Comparison of ENCODE assay signal across 8 cellular contexts in the genomic region with DNA sequence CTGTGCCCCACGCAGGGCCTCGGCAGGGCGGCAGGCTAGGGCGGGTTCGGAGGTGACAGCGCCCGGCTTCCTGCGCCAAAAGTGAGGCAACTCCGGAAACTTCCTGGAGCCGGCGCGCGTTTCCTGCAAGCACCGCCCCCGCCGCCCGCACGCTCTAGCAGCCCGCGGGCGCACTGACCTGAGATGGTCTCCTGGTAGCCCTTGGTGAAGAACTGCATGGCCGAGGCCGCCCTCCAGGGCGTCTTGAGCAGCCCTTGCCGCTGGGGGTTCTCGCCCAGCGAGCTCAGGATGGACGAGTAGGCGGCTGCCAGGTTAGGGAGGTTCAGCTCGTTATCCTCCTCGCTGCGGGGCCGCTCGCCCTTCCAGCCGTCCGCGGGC. TPM values are rescaled to one million over a fixed set of nuclear protein-coding genes. Genes with fewer than 3 reads are reported as not detected.
DNase-seq lines count a peak whose midpoint lies in the region; ATAC-seq and TF ChIP-seq lines count a peak whose summit lies in the region.

No MANE protein-coding gene starts in this region.

- H3K27ac ChIP-seq in PC-3 (ENCODE audit: low read length): peak overlapping the region; percentile 41
- H3K27ac ChIP-seq in neutrophil: peak overlapping the region; percentile 80
- peak overlapping the region; percentile 86 for H3K27ac ChIP-seq in thymus (ENCODE audit: low read depth)

- H3K79me2 ChIP-seq in PC-3 (ENCODE audit: low read length): peaks cover 27% of the 10 kb centered on the region

- H3K27me3 Mint-ChIP-seq in activated T-helper 1 cell treated with anti-CD3 and anti-CD28 coated beads, Interleukin-12 subunit alpha, Interleukin-12 subunit beta, Interleukin-2, Interleukin-4 antibody, amounts not matched to agents 30 ng/mL and 10 ng/mL and 1 ng/mL, durations not matched to agents 14 hours and 24 hours and 36 hours (ENCODE audit: insufficient read depth): no peaks in the 10 kb centered on the region

- ATAC-seq in GM19452 (IDR thresholded peaks at IDR 0.05; ENCODE audit: unreplicated experiment) (peak; percentile 56), HG03520 (IDR thresholded peaks at IDR 0.05; ENCODE audit: unreplicated experiment) (peak; percentile 56), PC-3 (peak; percentile 69)

- H3K4me1 ChIP-seq in PC-3 (ENCODE audit: insufficient read depth, low read length) (peaks cover 9% of the 10 kb centered on the region), neutrophil (ENCODE audit: control insufficient read depth in 1 of 2, insufficient read depth in 1 of 2, low read depth in 1 of 2, low read length in 1 of 2) (peaks cover 20 to 25% of the 10 kb centered on the region in 2 experiments), thymus (ENCODE audit: control insufficient read depth, insufficient read depth, low read length) (peaks cover 9% of the 10 kb centered on the region)

- H3K36me3 ChIP-seq in PC-3 (ENCODE audit: low read depth, low read length): no peaks in the 10 kb centered on the region
- H3K36me3 ChIP-seq in neutrophil: no peaks in the 10 kb centered on the region
- peaks cover 3% of the 10 kb centered on the region for H3K36me3 ChIP-seq in thymus (ENCODE audit: control insufficient read depth, insufficient read depth)

- DNase-seq in COR-L47 (lab: John Stamatoyannopoulos, UW) (peak; percentile 62), PC-3 (peak; percentile 85), fibroblast of the aortic adventitia (ENCODE audit: low read depth) (peak; percentile 56)
- peak; percentile 77 for DNase-seq in activated T-helper 1 cell treated with anti-CD3 and anti-CD28 coated beads, Interleukin-12 subunit alpha, Interleukin-12 subunit beta, Interleukin-2, Interleukin-4 antibody, amounts not matched to agents 30 ng/mL and 10 ng/mL and 1 ng/mL, durations not matched to agents 14 hours and 24 hours and 36 hours (ENCODE audit: low spot score)

- peak overlapping the region; percentile 84 for H3K27ac Mint-ChIP-seq in activated T-helper 1 cell treated with anti-CD3 and anti-CD28 coated beads, Interleukin-12 subunit alpha, Interleukin-12 subunit beta, Interleukin-2, Interleukin-4 antibody, amounts not matched to agents 30 ng/mL and 10 ng/mL and 1 ng/mL, durations not matched to agents 14 hours and 24 hours and 36 hours

- peak overlapping the region; percentile 82 for H3K4me2 ChIP-seq in PC-3 (ENCODE audit: low read length)

- H3K9me3 Mint-ChIP-seq in activated T-helper 1 cell treated with anti-CD3 and anti-CD28 coated beads, Interleukin-12 subunit alpha, Interleukin-12 subunit beta, Interleukin-2, Interleukin-4 antibody, amounts not matched to agents 30 ng/mL and 10 ng/mL and 1 ng/mL, durations not matched to agents 14 hours and 24 hours and 36 hours: peaks cover 3% of the 10 kb centered on the region

- H3K36me3 Mint-ChIP-seq in activated T-helper 1 cell treated with anti-CD3 and anti-CD28 coated beads, Interleukin-12 subunit alpha, Interleukin-12 subunit beta, Interleukin-2, Interleukin-4 antibody, amounts not matched to agents 30 ng/mL and 10 ng/mL and 1 ng/mL, durations not matched to agents 14 hours and 24 hours and 36 hours (ENCODE audit: low read depth): peaks cover 14% of the 10 kb centered on the region

- peak overlapping the region; percentile 60 for H3K9ac ChIP-seq in PC-3 (ENCODE audit: low read length)

- CTCF ChIA-PET in PC-3 (lab: Charles Lee): interaction anchor here (0.6 to 1.6 kb wide), 2 partner anchors 170 to 393 kb away, joined by 4 read pairs; a partner anchor contains a TSS

- BruUV-seq in PC-3 (replicated peaks; lab: Mats Ljungman, UMichigan): no TSS peak

- WGBS in thymus: under 1% methylated on average over 37 of the region's 37 CpGs

- H4K20me1 ChIP-seq in PC-3 (ENCODE audit: low read length): no peaks in the 10 kb centered on the region

- peaks cover 43% of the 10 kb centered on the region for H3K4me1 Mint-ChIP-seq in activated T-helper 1 cell treated with anti-CD3 and anti-CD28 coated beads, Interleukin-12 subunit alpha, Interleukin-12 subunit beta, Interleukin-2, Interleukin-4 antibody, amounts not matched to agents 30 ng/mL and 10 ng/mL and 1 ng/mL, durations not matched to agents 14 hours and 24 hours and 36 hours (ENCODE audit: low read depth)

- no peaks in the 10 kb centered on the region for H3K27me3 ChIP-seq in PC-3 (ENCODE audit: low read length)
- peaks cover 6% of the 10 kb centered on the region for H3K27me3 ChIP-seq in neutrophil
- no peaks in the 10 kb centered on the region for H3K27me3 ChIP-seq in thymus (ENCODE audit: control insufficient read depth, insufficient read depth)

- H3K9me3 ChIP-seq in PC-3 (ENCODE audit: low read length): no peaks in the 10 kb centered on the region
- H3K9me3 ChIP-seq in neutrophil: no peaks in the 10 kb centered on the region
- no peaks in the 10 kb centered on the region for H3K9me3 ChIP-seq in thymus (ENCODE audit: control insufficient read depth)

- peak overlapping the region; percentile 86 for H3K4me3 ChIP-seq in PC-3 (ENCODE audit: low read length)
- peak overlapping the region; percentile 84 for H3K4me3 ChIP-seq in fibroblast of the aortic adventitia (ENCODE audit: low read depth, low read length)
- peak overlapping the region; percentile 87 to 93 for H3K4me3 ChIP-seq in neutrophil (ENCODE audit: low read depth in 1 of 2, low read length in 1 of 2)
- peak overlapping the region; percentile 92 for H3K4me3 ChIP-seq in thymus (ENCODE audit: low read length)

- H3K4me3 Mint-ChIP-seq in activated T-helper 1 cell treated with anti-CD3 and anti-CD28 coated beads, Interleukin-12 subunit alpha, Interleukin-12 subunit beta, Interleukin-2, Interleukin-4 antibody, amounts not matched to agents 30 ng/mL and 10 ng/mL and 1 ng/mL, durations not matched to agents 14 hours and 24 hours and 36 hours: peak overlapping the region; percentile 89

- peak overlapping the region; percentile 90 for H2AFZ ChIP-seq in PC-3 (ENCODE audit: low read length)

- H3K9me2 ChIP-seq in PC-3 (replicated peaks; ENCODE audit: low read length): no peaks in the 10 kb centered on the region

- POLR2A ChIA-PET in PC-3 (lab: Charles Lee; ENCODE audit: unreplicated experiment): interaction anchor here (0.6 to 0.7 kb wide), 3 partner anchors 82 to 373 kb away, joined by 3 to 5 read pairs (median 4); no protein-coding TSS in a partner anchor

- no peak for TF ChIP-seq CTCF in PC-3 (conservative IDR thresholded peaks at IDR 0.05; ENCODE audit: low read depth, low read length)
- TF ChIP-seq CTCF in fibroblast of the aortic adventitia (IDR thresholded peaks at IDR 0.05; ENCODE audit: insufficient read depth, low read length): no peak
- TF ChIP-seq CTCF in neutrophil (IDR thresholded peaks at IDR 0.05): peak; percentile 16

- intact Hi-C loops in PC-3 (cut with micrococcal nuclease): loop anchor here (1.0 to 2.0 kb wide), 2 partner anchors 149 to 337 kb away; a partner anchor contains a TSS
- intact Hi-C loops in activated T-helper 1 cell treated with anti-CD3 and anti-CD28 coated beads, Interleukin-12 subunit alpha, Interleukin-12 subunit beta, Interleukin-2, Interleukin-4 antibody, amounts not matched to agents 30 ng/mL and 10 ng/mL and 1 ng/mL, durations not matched to agents 14 hours and 24 hours and 36 hours (cut with micrococcal nuclease): loop anchor here (1.0 to 10.0 kb wide), 11 partner anchors 9 to 506 kb away; a partner anchor contains a TSS

- no peaks in the 10 kb centered on the region for H3F3A ChIP-seq in PC-3 (ENCODE audit: low read length, unreplicated experiment)

RNA-seq across cellular contexts. Expression of a gene that starts 0.5 kb away (rescaled TPM):
- 26.6 and 26.9 TPM in 2 replicates for total RNA-seq in PC-3 (2014; rRNA removed)
- total RNA-seq in activated T-helper 1 cell treated with anti-CD3 and anti-CD28 coated beads, Interleukin-12 subunit alpha, Interleukin-12 subunit beta, Interleukin-2, Interleukin-4 antibody, amounts not matched to agents 30 ng/mL and 10 ng/mL and 1 ng/mL, durations not matched to agents 14 hours and 24 hours and 36 hours: 61.4 and 62.4 TPM in 2 replicates
- 1.9 and 2.3 TPM in 2 replicates for total RNA-seq in fibroblast of the aortic adventitia (ENCODE audit: low replicate concordance)
- 22.5 TPM for polyA plus RNA-seq in thymus

Comparison
In these comparisons a context has a peak if more than half of its experiments do, and no peak if none do; other contexts are left out.
1. Peak in every context shown above with its lines: DNase-seq, ATAC-seq, H3K4me3 ChIP-seq and H3K27ac ChIP-seq.